Comparison of ENCODE assay signal across 1 cellular context in the genomic region with DNA sequence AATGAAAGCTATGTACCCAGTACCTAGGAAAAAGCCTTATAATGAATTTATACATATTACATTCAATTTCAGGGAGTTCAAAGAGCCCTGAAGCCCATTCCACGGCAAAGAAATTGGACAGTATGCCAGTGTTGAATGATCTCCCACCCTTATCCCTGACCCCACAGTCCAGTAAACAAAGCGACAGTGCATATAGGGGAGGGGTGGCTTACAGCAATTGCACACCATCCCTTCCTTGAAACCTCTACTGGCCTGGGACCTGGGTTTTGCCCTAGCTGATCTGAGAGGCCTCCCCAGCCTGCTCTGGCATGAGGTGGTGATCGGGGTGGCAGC.
TF ChIP-seq lines count a peak whose summit lies in the region.

No MANE protein-coding gene starts in this region.

TF ChIP-seq in H1, 55 proteins besides CTCF, POLR2A, EP300 and RAD21:
- TF ChIP-seq ZNF274 (IDR thresholded peaks at IDR 0.05; ENCODE audit: borderline replicate concordance, extremely low read depth, low read length) (no peak), RBBP5 (IDR thresholded peaks at IDR 0.05; ENCODE audit: borderline replicate concordance, low read depth, low read length) (0 out of 2 replicates have a peak, but pooled peaks have one; percentile 8), POU5F1 (IDR thresholded peaks at IDR 0.05; ENCODE audit: low read depth, low read length) (no peak)
